19 cellular contexts compared by ENCODE assay signal in genomic region chr10:55374917-55375316, GRCh38.
DNase-seq lines count a peak whose midpoint lies in the region; ATAC-seq and TF ChIP-seq lines count a peak whose summit lies in the region.
"Had no signal": no experiment of that assay in that cellular context is flagged by ENCODE, and none has a peak within 500 bp of the region (broad histone marks: within the 10 kb centered on the region; RNA-seq: fewer than 3 reads in every experiment).

No MANE protein-coding gene starts in this region.

- ATAC-seq in SK-N-SH treated with all-trans-retinoic acid at 6 μM for 48 hours (peak; percentile 75), GM18511 (IDR thresholded peaks at IDR 0.05; ENCODE audit: unreplicated experiment) (no peak), HG02981 (IDR thresholded peaks at IDR 0.05; ENCODE audit: unreplicated experiment) (no peak)
- ATAC-seq: HepG2 had no signal

- H3K4me3 ChIP-seq in astrocyte of the spinal cord (ENCODE audit: low read depth, low read length): no peak overlapping the region
- H3K4me3 ChIP-seq: Peyer's patch, SJSA1 had no signal

- in situ Hi-C loops in astrocyte of the spinal cord (cut with HindIII; ENCODE audit: low sequenced_read_pairs): no loop called here

- DNase-seq in HT1080 (ENCODE audit: low read depth): peak; percentile 26
- DNase-seq in astrocyte of the spinal cord (ENCODE audit: low read depth, low spot score): peak; percentile 41
- peak; percentile 3 for DNase-seq in iris pigment epithelial cell (ENCODE audit: low read depth)
- no peak for DNase-seq in AG08396 (ENCODE audit: low spot score)
- DNase-seq in stimulated activated CD4-positive, alpha-beta T cell treated with anti-CD3 and anti-CD28 coated beads, Interleukin-2, amount 100 ng/mL, for 24 hours: no peak
- DNase-seq: C1 segment of cervical spinal cord; CD8-positive, alpha-beta memory T cell; KBM-7; NCI-H1417 treated with DMSO at 0.1 percent for 48 hours; NCI-H187 treated with DMSO at 0.1 percent for 48 hours; NCI-H2171 treated with DMSO at 0.1 percent for 48 hours; NCI-H446; NCI-H526 treated with DMSO at 0.1 percent for 48 hours; Peyer's patch had no signal

- TF ChIP-seq CTCF in astrocyte of the spinal cord (IDR thresholded peaks at IDR 0.05; ENCODE audit: low read depth, low read length): no peak

TF ChIP-seq in SK-N-SH treated with all-trans-retinoic acid at 6 μM for 48 hours, 23 proteins besides CTCF, POLR2A, EP300 and RAD21:
- no peak for TF ChIP-seq OSR1 (CRISPR knock-in tag; IDR thresholded peaks at IDR 0.05)
- no peak for TF ChIP-seq CSRNP3 (CRISPR knock-in tag; IDR thresholded peaks at IDR 0.05)
- no peak for TF ChIP-seq ARNTL (CRISPR knock-in tag; IDR thresholded peaks at IDR 0.05; ENCODE audit: borderline replicate concordance, low read depth)
- no peak; the same call in 1 of the 2 replicates for TF ChIP-seq ZFP30 (CRISPR knock-in tag; IDR thresholded peaks at IDR 0.05)
- no peak for TF ChIP-seq CSDC2 (CRISPR knock-in tag; IDR thresholded peaks at IDR 0.05)
- no peak for TF ChIP-seq CREB5 (CRISPR knock-in tag; IDR thresholded peaks at IDR 0.05; ENCODE audit: low read depth)
- TF ChIP-seq GLIS3 (CRISPR knock-in tag; IDR thresholded peaks at IDR 0.05): no peak
- TF ChIP-seq TSHZ2 (CRISPR knock-in tag; IDR thresholded peaks at IDR 0.05): no peak
- TF ChIP-seq ZFP3 (CRISPR knock-in tag; IDR thresholded peaks at IDR 0.05): peak; percentile 90
- no peak for TF ChIP-seq ZNF70 (CRISPR knock-in tag; IDR thresholded peaks at IDR 0.05)
- TF ChIP-seq POU6F1 (CRISPR knock-in tag; IDR thresholded peaks at IDR 0.05; ENCODE audit: borderline replicate concordance, low read depth): no peak
- peak; percentile 67; the same call in 1 of the 2 replicates for TF ChIP-seq TOX (CRISPR knock-in tag; IDR thresholded peaks at IDR 0.05; ENCODE audit: borderline replicate concordance)
- no peak for TF ChIP-seq BACH2 (CRISPR knock-in tag; IDR thresholded peaks at IDR 0.05; ENCODE audit: borderline replicate concordance)
- 0 out of 2 replicates have a peak, but pooled peaks have one; percentile 48 for TF ChIP-seq PATZ1 (CRISPR knock-in tag; IDR thresholded peaks at IDR 0.05; ENCODE audit: borderline replicate concordance)
- TF ChIP-seq RARB (CRISPR knock-in tag; IDR thresholded peaks at IDR 0.05): no peak
- no peak for TF ChIP-seq TCF4 (CRISPR knock-in tag; IDR thresholded peaks at IDR 0.05; ENCODE audit: borderline replicate concordance)
- no peak for TF ChIP-seq PPARA (CRISPR knock-in tag; IDR thresholded peaks at IDR 0.05; ENCODE audit: borderline replicate concordance)
- peak; percentile 58 for TF ChIP-seq ISL1 (CRISPR knock-in tag; IDR thresholded peaks at IDR 0.05)
- 0 out of 2 replicates have a peak, but pooled peaks have one; percentile 7 for TF ChIP-seq ZC3H10 (CRISPR knock-in tag; IDR thresholded peaks at IDR 0.05)

Comparison
In these comparisons a context has a peak if more than half of its experiments do, and no peak if none do; other contexts are left out.
1. DNase-seq: peak in HT1080 (single experiment), astrocyte of the spinal cord (single experiment) and iris pigment epithelial cell (single experiment); none in AG08396 (single experiment) and stimulated activated CD4-positive, alpha-beta T cell treated with anti-CD3 and anti-CD28 coated beads, Interleukin-2, amount 100 ng/mL, for 24 hours (0 of 2).